Comparison of ENCODE assay signal across 12 cellular contexts in the genomic region with DNA sequence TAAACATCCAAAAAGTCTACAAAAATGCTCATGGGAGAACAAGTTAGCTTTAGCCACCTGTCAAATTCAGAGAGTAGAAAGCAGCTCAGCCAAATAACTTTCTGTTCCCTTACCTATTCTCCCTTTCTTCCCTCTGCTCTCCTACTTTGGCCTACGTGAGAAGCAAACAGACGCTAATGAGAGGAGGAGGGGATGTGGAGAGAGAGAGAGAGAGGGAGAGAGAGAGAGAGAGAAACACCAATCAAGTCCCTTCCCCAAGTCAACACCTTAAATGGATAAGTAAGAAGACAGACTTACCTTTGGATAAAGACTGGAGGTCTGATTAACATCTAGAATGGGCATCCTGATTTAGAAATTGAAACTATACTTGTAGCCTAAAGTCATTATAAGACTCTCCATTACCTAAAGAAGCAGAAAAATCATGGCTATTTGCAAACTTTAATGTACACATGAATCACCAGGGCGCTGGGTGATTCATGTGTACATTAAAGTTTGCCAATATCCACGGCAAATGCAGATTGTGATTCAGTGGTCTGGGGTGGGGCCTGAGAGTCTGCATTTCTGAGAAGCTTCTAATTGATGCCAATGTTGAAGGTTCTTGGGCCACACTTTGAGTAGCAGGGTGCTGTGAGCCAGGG. TPM values are rescaled to one million over a fixed set of nuclear protein-coding genes. Genes with fewer than 3 reads are reported as not detected.
A peak's percentile ranks its signal among the peaks of the same experiment; 100 is the strongest.
DNase-seq lines count a peak whose midpoint lies in the region; ATAC-seq and TF ChIP-seq lines count a peak whose summit lies in the region.
"Had no signal": no experiment of that assay in that cellular context is flagged by ENCODE, and none has a peak within 500 bp of the region (broad histone marks: within the 10 kb centered on the region; RNA-seq: fewer than 3 reads in every experiment).

No MANE protein-coding gene starts in this region.

- no peaks in the 10 kb centered on the region for H3K9me3 ChIP-seq in OCI-LY3 (ENCODE audit: insufficient read depth, low read length)
- H3K9me3 ChIP-seq: ascending aorta had no signal

- H2AFZ ChIP-seq in OCI-LY3 (ENCODE audit: low read depth, low read length), result peak overlapping the region; percentile 85

- H3K4me1 ChIP-seq in OCI-LY3 (ENCODE audit: low read length), result peaks cover 64% of the 10 kb centered on the region
- H3K4me1 ChIP-seq: ascending aorta had no signal

- no peaks in the 10 kb centered on the region for H4K20me1 ChIP-seq in OCI-LY3 (ENCODE audit: insufficient read depth, low read length)

- peak; percentile 56 for ATAC-seq in esophagus mucosa
- ATAC-seq: effector memory CD8-positive, alpha-beta T cell had no signal

- no peaks in the 10 kb centered on the region for H3K79me2 ChIP-seq in OCI-LY3 (ENCODE audit: low read length)

- peak overlapping the region; percentile 1; the same call in 1 of the 2 replicates for H3K4me3 ChIP-seq in OCI-LY3 (ENCODE audit: low read length)
- H3K4me3 ChIP-seq: ascending aorta had no signal

- TF ChIP-seq CTCF in OCI-LY3 (IDR thresholded peaks at IDR 0.05; ENCODE audit: low read depth, low read length), result no peak

- H3K36me3 ChIP-seq in OCI-LY3 (replicated peaks; ENCODE audit: low read depth, low read length), result no peaks in the 10 kb centered on the region
- H3K36me3 ChIP-seq: ascending aorta had no signal

- H3K4me2 ChIP-seq in OCI-LY3 (ENCODE audit: low read length), result peak overlapping the region; percentile 56

- intact Hi-C loops in cardiac septum (cut with DNase I), result loop anchor here (5.0 to 10.0 kb wide), 3 partner anchors 89 to 342 kb away; no protein-coding TSS in a partner anchor

- H3K27me3 ChIP-seq in OCI-LY3 (ENCODE audit: low read depth, low read length), result no peaks in the 10 kb centered on the region
- H3K27me3 ChIP-seq: ascending aorta had no signal

- H3K27ac ChIP-seq in OCI-LY3 (ENCODE audit: low read length), result no peak overlapping the region
- H3K27ac ChIP-seq: ascending aorta had no signal

- H3K9ac ChIP-seq in OCI-LY3 (ENCODE audit: low read length), result peak overlapping the region; percentile 12; the same call in 1 of the 2 replicates

- DNase-seq in stimulated activated CD4-positive, alpha-beta T cell treated with anti-CD3 and anti-CD28 coated beads, Interleukin-1b, Interleukin-23, amount 100 ng/mL, for 48 hours, result peak; percentile 48
- no peak for DNase-seq in stimulated activated CD4-positive, alpha-beta T cell treated with anti-CD3 and anti-CD28 coated beads, Interleukin-2, amount 100 ng/mL, for 48 hours
- no peak for DNase-seq in amniotic stem cell (lab: John Stamatoyannopoulos, UW)
- no peak for DNase-seq in OCI-M2 (lab: John Stamatoyannopoulos, UW; ENCODE audit: unreplicated experiment)
- DNase-seq in NAMALWA (ENCODE audit: low spot score), result no peak
- DNase-seq in cardiac septum (ENCODE audit: low spot score), result no peak
- DNase-seq: effector memory CD8-positive, alpha-beta T cell; NCI-H1436 treated with DMSO at 0.1 percent for 48 hours; stimulated activated naive CD4-positive, alpha-beta T cell treated with Interleukin-2 at 50 U/mL for 16 hours had no signal

RNA-seq across cellular contexts. Expression of a gene that starts 13.1 kb away (rescaled TPM):
- total RNA-seq in esophagus mucosa (13.0 TPM), cardiac septum (8.2 TPM)

RNA-seq across cellular contexts. Expression of a gene that starts 15.1 kb away (rescaled TPM):
- total RNA-seq in esophagus mucosa, result 0.72 TPM
- total RNA-seq in cardiac septum, result 0.38 TPM
- total RNA-seq: ascending aorta had no signal

RNA-seq across cellular contexts. Expression of a gene that starts 29.4 kb away (rescaled TPM):
- total RNA-seq in esophagus mucosa (0.56 TPM), cardiac septum (0.40 TPM)
- total RNA-seq: ascending aorta had no signal

RNA-seq across cellular contexts. Expression of a gene that starts 29.7 kb away (rescaled TPM):
- total RNA-seq in esophagus mucosa (11.4 TPM), cardiac septum (14.9 TPM)
